9 cellular contexts compared by ENCODE assay signal in genomic region chr11:57763568-57763967, GRCh38. TPM values are rescaled to one million over a fixed set of nuclear protein-coding genes. Genes with fewer than 3 reads are reported as not detected.
A peak's percentile ranks its signal among the peaks of the same experiment; 100 is the strongest.
DNase-seq lines count a peak whose midpoint lies in the region; ATAC-seq and TF ChIP-seq lines count a peak whose summit lies in the region.
"Had no signal": no experiment of that assay in that cellular context is flagged by ENCODE, and none has a peak within 500 bp of the region (broad histone marks: within the 10 kb centered on the region; RNA-seq: fewer than 3 reads in every experiment).

No MANE protein-coding gene starts in this region.

- H3K27ac Mint-ChIP-seq in type B pancreatic cell, result peak overlapping the region; percentile 100
- H3K27ac Mint-ChIP-seq: activated naive CD8-positive, alpha-beta T cell had no signal

- H3K9me3 Mint-ChIP-seq in type B pancreatic cell, result peaks cover 5% of the 10 kb centered on the region

- H3K27me3 ChIP-seq in liver (ENCODE audit: control insufficient read depth in 4 of 4, insufficient read depth in 4 of 4, low read length in 3 of 4), result no peaks in the 10 kb centered on the region

- H3K4me1 ChIP-seq in liver (ENCODE audit: control insufficient read depth in 4 of 4, insufficient read depth in 4 of 4, low read length in 3 of 4), result peaks cover 5 to 37% (median 28%) of the 10 kb centered on the region in 4 donors

- peaks cover 23% of the 10 kb centered on the region for H3K4me1 Mint-ChIP-seq in type B pancreatic cell (ENCODE audit: unreplicated experiment)

- H3K36me3 Mint-ChIP-seq in type B pancreatic cell, result peaks cover 15% of the 10 kb centered on the region

- H3K27me3 Mint-ChIP-seq in type B pancreatic cell, result no peaks in the 10 kb centered on the region
- H3K27me3 Mint-ChIP-seq: activated naive CD8-positive, alpha-beta T cell had no signal

- peak overlapping the region; percentile 99 for H3K4me3 Mint-ChIP-seq in type B pancreatic cell
- H3K4me3 Mint-ChIP-seq: activated naive CD8-positive, alpha-beta T cell had no signal

- peak overlapping the region in 1 of 2 donors; percentile 2 for H3K27ac ChIP-seq in liver (ENCODE audit: low read depth in 1 of 2, low read length in 2 of 2)

- DNase-seq in A172 (ENCODE audit: low spot score) (peak; percentile 32), HuH-7 (ENCODE audit: low spot score) (peak; percentile 85), cerebellum (ENCODE audit: low spot score) (peak; percentile 56), type B pancreatic cell (ENCODE audit: extremely low spot score, unreplicated experiment) (no peak)
- DNase-seq in activated effector memory CD4-positive, alpha-beta T cell treated with anti-CD3 and anti-CD28 coated beads, Interleukin-2, amount 50 U/mL, for 16 hours, result no peak

- H3K36me3 ChIP-seq in liver (ENCODE audit: control insufficient read depth in 4 of 4, insufficient read depth in 3 of 4, low read depth in 1 of 4, low read length in 3 of 4), result no peaks in the 10 kb centered on the region

- H3K9me3 ChIP-seq in liver (ENCODE audit: control insufficient read depth in 4 of 4, low read length in 3 of 4), result no peaks in the 10 kb centered on the region

- TF ChIP-seq CTCF in liver (IDR thresholded peaks at IDR 0.05; ENCODE audit: low read depth, low read length, missing input control) (peak; percentile 15), type B pancreatic cell (conservative IDR thresholded peaks at IDR 0.05) (peak; percentile 58)

- peak overlapping the region; percentile 74 to 95 (median 91) for H3K4me3 ChIP-seq in liver (ENCODE audit: low read depth in 1 of 3, low read length in 3 of 3)

- WGBS in liver, result 8% methylated on average over 1 of the region's 1 CpG

- peak in 1 of 2 donors; percentile 50 for TF ChIP-seq RAD21 in liver (IDR thresholded peaks at IDR 0.05)

- ATAC-seq in GM21528 (IDR thresholded peaks at IDR 0.05; ENCODE audit: low FRiP score, unreplicated experiment) (no peak), GM21367 (IDR thresholded peaks at IDR 0.05; ENCODE audit: unreplicated experiment) (no peak)

- peak overlapping the region; percentile 95 to 100 for H3K9ac ChIP-seq in liver (ENCODE audit: low read depth in 1 of 2, low read length in 2 of 2)

TF ChIP-seq in liver, 16 proteins besides CTCF, POLR2A, EP300 and RAD21:
- no peak for TF ChIP-seq FOXA2 (IDR thresholded peaks at IDR 0.05)
- no peak for TF ChIP-seq HNF4A (conservative IDR thresholded peaks at IDR 0.05)
- no peak for TF ChIP-seq FOXA1 (IDR thresholded peaks at IDR 0.05)
- no peak for TF ChIP-seq EGR1 (IDR thresholded peaks at IDR 0.05; ENCODE audit: low read depth in 2 of 2)
- TF ChIP-seq ZBTB33 (IDR thresholded peaks at IDR 0.05), result no peak
- TF ChIP-seq NR2F2 (IDR thresholded peaks at IDR 0.05), result no peak
- TF ChIP-seq ATF3 (IDR thresholded peaks at IDR 0.05), result no peak
- TF ChIP-seq REST (IDR thresholded peaks at IDR 0.05), result no peak
- no peak for TF ChIP-seq HNF4G (IDR thresholded peaks at IDR 0.05)
- TF ChIP-seq JUND (IDR thresholded peaks at IDR 0.05), result no peak
- TF ChIP-seq YY1 (IDR thresholded peaks at IDR 0.05), result no peak

RNA-seq across cellular contexts. Expression of gene CTNND1, which starts 2.0 kb away (rescaled TPM):
- total RNA-seq in A172 (2014; rRNA removed; shearing (Covaris generic)), result 66.9 and 70.8 TPM in 2 replicates
- total RNA-seq in cerebellum (153 TPM), liver (10 to 100 TPM; 74.1 to 97.1 TPM), type B pancreatic cell (ENCODE audit: low replicate concordance) (187 and 253 TPM in 2 replicates)
- polyA plus RNA-seq in liver, result 10 to 100 TPM; 21.5 to 41.9 TPM

RNA-seq across cellular contexts. Expression of gene BTBD18, which starts 11.9 kb away (rescaled TPM):
- total RNA-seq in A172 (2014; rRNA removed; shearing (Covaris generic)), result not detected in 2 replicates
- total RNA-seq in cerebellum (not detected), liver (not detected), type B pancreatic cell (ENCODE audit: low replicate concordance) (not detected in 2 replicates)
- under 1 TPM in 1 of 2 donors, not detected in 1; 0.13 TPM for polyA plus RNA-seq in liver

RNA-seq across cellular contexts. Expression of gene SELENOH, which starts 22.3 kb away (rescaled TPM):
- 235 and 274 TPM in 2 replicates for total RNA-seq in A172 (2014; rRNA removed; shearing (Covaris generic))
- total RNA-seq in cerebellum (35.3 TPM), liver (10 to 100 TPM; 42.2 to 52.2 TPM), type B pancreatic cell (ENCODE audit: low replicate concordance) (107 and 144 TPM in 2 replicates)
- 100 to 1,000 TPM in 1 of 2 donors, 10 to 100 TPM in 1; 90.7 to 129 TPM for polyA plus RNA-seq in liver

RNA-seq across cellular contexts. Expression of gene TMX2, which starts 51.2 kb away (rescaled TPM):
- 102 and 119 TPM in 2 replicates for total RNA-seq in A172 (2014; rRNA removed; shearing (Covaris generic))
- total RNA-seq in cerebellum, result 57.3 TPM
- 10 to 100 TPM; 43.3 to 48.3 TPM for total RNA-seq in liver
- polyA plus RNA-seq in liver, result 10 to 100 TPM; 69.8 to 70.9 TPM
- total RNA-seq in type B pancreatic cell (ENCODE audit: low replicate concordance), result 84.4 and 87.4 TPM in 2 replicates

RNA-seq across cellular contexts. Expression of gene MED19, which starts 51.6 kb away (rescaled TPM):
- 21.2 and 30.4 TPM in 2 replicates for total RNA-seq in A172 (2014; rRNA removed; shearing (Covaris generic))
- total RNA-seq in cerebellum (15.3 TPM), liver (1 to 10 TPM; 4.4 to 5.6 TPM), type B pancreatic cell (ENCODE audit: low replicate concordance) (17.9 and 21.5 TPM in 2 replicates)
- polyA plus RNA-seq in liver, result 10 to 100 TPM in 1 of 2 donors, 1 to 10 TPM in 1; 7.5 to 11.3 TPM

Comparison
In these comparisons a context has a peak if more than half of its experiments do, and no peak if none do; other contexts are left out.
1. DNase-seq: peak in A172 (single experiment), HuH-7 (single experiment) and cerebellum (single experiment); none in type B pancreatic cell (single experiment) and activated effector memory CD4-positive, alpha-beta T cell treated with anti-CD3 and anti-CD28 coated beads, Interleukin-2, amount 50 U/mL, for 16 hours (single experiment).